8 cellular contexts compared by ENCODE assay signal in genomic region chr11:96207459-96208449, GRCh38.
DNase-seq lines count a peak whose midpoint lies in the region; ATAC-seq and TF ChIP-seq lines count a peak whose summit lies in the region.

No MANE protein-coding gene starts in this region.

- ATAC-seq in activated CD8-positive, alpha-beta memory T cell treated with anti-CD3 and anti-CD28 coated beads, Interleukin-2, amount 10 ng/mL, durations not matched to agents 7 days and 5 days, result peak; percentile 62

- no peaks in the 10 kb centered on the region for H3K36me3 ChIP-seq in thyroid gland
- H3K36me3 ChIP-seq in MG63, result no peaks in the 10 kb centered on the region

- H3K27ac ChIP-seq in thyroid gland, result peak overlapping the region in 2 of 3 donors; percentile 1 to 47

- H3K4me1 ChIP-seq in thyroid gland, result peaks cover 0 to 15% of the 10 kb centered on the region in 2 donors

- CTCF ChIA-PET in activated CD8-positive, alpha-beta memory T cell treated with anti-CD3 and anti-CD28 coated beads, Interleukin-2, amount 10 ng/mL, durations not matched to agents 7 days and 5 days (lab: Charles Lee), result interaction anchor here (1.4 kb wide), 1 partner anchor 21 kb away, joined by 3 read pairs; no protein-coding TSS in a partner anchor

- H3K9me3 ChIP-seq in thyroid gland, result no peaks in the 10 kb centered on the region
- H3K9me3 ChIP-seq in MG63, result no peaks in the 10 kb centered on the region

- no peaks in the 10 kb centered on the region for H3K27me3 Mint-ChIP-seq in activated CD8-positive, alpha-beta memory T cell treated with anti-CD3 and anti-CD28 coated beads, Interleukin-2, amount 10 ng/mL, durations not matched to agents 7 days and 5 days
- no peaks in the 10 kb centered on the region for H3K27me3 Mint-ChIP-seq in T-helper 1 cell treated with Interleukin-12 subunit alpha and Interleukin-12 subunit beta and Interleukin-4 antibody, amounts not matched to agents 30 μg/mL and 1 μg/mL, for 36 hours (ENCODE audit: low read depth)
- H3K27me3 Mint-ChIP-seq in immature natural killer cell (ENCODE audit: low read depth in 3 of 3), result peaks cover 0 to 1% (median 0%) of the 10 kb centered on the region in 3 donors

- intact Hi-C loops in thyroid gland (cut with DNase I), result no loop called here

- H3K27me3 ChIP-seq in thyroid gland (no peaks in the 10 kb centered on the region), MG63 (no peaks in the 10 kb centered on the region)

- H3K27ac Mint-ChIP-seq in activated CD8-positive, alpha-beta memory T cell treated with anti-CD3 and anti-CD28 coated beads, Interleukin-2, amount 10 ng/mL, durations not matched to agents 7 days and 5 days, result peak overlapping the region; percentile 94
- H3K27ac Mint-ChIP-seq in T-helper 1 cell treated with Interleukin-12 subunit alpha and Interleukin-12 subunit beta and Interleukin-4 antibody, amounts not matched to agents 30 μg/mL and 1 μg/mL, for 36 hours, result peak overlapping the region; percentile 85
- peak overlapping the region; percentile 46 to 97 (median 88) for H3K27ac Mint-ChIP-seq in immature natural killer cell

- H3K9me3 Mint-ChIP-seq in activated CD8-positive, alpha-beta memory T cell treated with anti-CD3 and anti-CD28 coated beads, Interleukin-2, amount 10 ng/mL, durations not matched to agents 7 days and 5 days (ENCODE audit: low read depth), result no peaks in the 10 kb centered on the region
- H3K9me3 Mint-ChIP-seq in T-helper 1 cell treated with Interleukin-12 subunit alpha and Interleukin-12 subunit beta and Interleukin-4 antibody, amounts not matched to agents 30 μg/mL and 1 μg/mL, for 36 hours, result no peaks in the 10 kb centered on the region
- no peaks in the 10 kb centered on the region for H3K9me3 Mint-ChIP-seq in immature natural killer cell

- TF ChIP-seq CTCF in thyroid gland (IDR thresholded peaks at IDR 0.05), result no peak

- no peak for DNase-seq in activated CD8-positive, alpha-beta memory T cell treated with anti-CD3 and anti-CD28 coated beads, Interleukin-2, amount 10 ng/mL, durations not matched to agents 7 days and 5 days
- no peak for DNase-seq in activated CD8-positive, alpha-beta memory T cell treated with anti-CD3 and anti-CD28 coated beads, Interleukin-2, amount 50 U/mL, for 4 hours
- DNase-seq in immature natural killer cell (peak in 2 of 3 donors; percentile 11 to 19), thyroid gland (no peak), 8988T (no peak), MG63 (no peak), iPS-NIHi7 (ENCODE audit: extremely low spot score) (no peak)

- H3K4me3 ChIP-seq in thyroid gland (replicated peaks in 1 of 3), result no peak overlapping the region
- H3K4me3 ChIP-seq in MG63, result no peak overlapping the region

- H3K4me1 Mint-ChIP-seq in activated CD8-positive, alpha-beta memory T cell treated with anti-CD3 and anti-CD28 coated beads, Interleukin-2, amount 10 ng/mL, durations not matched to agents 7 days and 5 days, result peaks cover 79% of the 10 kb centered on the region
- peaks cover 70% of the 10 kb centered on the region for H3K4me1 Mint-ChIP-seq in T-helper 1 cell treated with Interleukin-12 subunit alpha and Interleukin-12 subunit beta and Interleukin-4 antibody, amounts not matched to agents 30 μg/mL and 1 μg/mL, for 36 hours (ENCODE audit: low read depth)
- H3K4me1 Mint-ChIP-seq in immature natural killer cell, result peaks cover 73 to 86% of the 10 kb centered on the region in 2 donors

- peaks cover 2% of the 10 kb centered on the region for H3K36me3 Mint-ChIP-seq in activated CD8-positive, alpha-beta memory T cell treated with anti-CD3 and anti-CD28 coated beads, Interleukin-2, amount 10 ng/mL, durations not matched to agents 7 days and 5 days
- peaks cover 3% of the 10 kb centered on the region for H3K36me3 Mint-ChIP-seq in T-helper 1 cell treated with Interleukin-12 subunit alpha and Interleukin-12 subunit beta and Interleukin-4 antibody, amounts not matched to agents 30 μg/mL and 1 μg/mL, for 36 hours (ENCODE audit: low read depth)
- H3K36me3 Mint-ChIP-seq in immature natural killer cell, result peaks cover 0 to 8% (median 3%) of the 10 kb centered on the region in 3 donors

- TF ChIP-seq POLR2A in thyroid gland (IDR thresholded peaks at IDR 0.05), result no peak

- WGBS in thyroid gland, 2 donors, result 76 to 77% methylated on average over 5 of the region's 5 CpGs

- H3K4me3 Mint-ChIP-seq in activated CD8-positive, alpha-beta memory T cell treated with anti-CD3 and anti-CD28 coated beads, Interleukin-2, amount 10 ng/mL, durations not matched to agents 7 days and 5 days, result peak overlapping the region; percentile 46
- peak overlapping the region; percentile 47 for H3K4me3 Mint-ChIP-seq in T-helper 1 cell treated with Interleukin-12 subunit alpha and Interleukin-12 subunit beta and Interleukin-4 antibody, amounts not matched to agents 30 μg/mL and 1 μg/mL, for 36 hours
- H3K4me3 Mint-ChIP-seq in immature natural killer cell, result peak overlapping the region; percentile 39 to 74 (median 67)

Comparison
In these comparisons a context has a peak if more than half of its experiments do, and no peak if none do; other contexts are left out.
1. DNase-seq: peak in immature natural killer cell (2 of 3); none in activated CD8-positive, alpha-beta memory T cell treated with anti-CD3 and anti-CD28 coated beads, Interleukin-2, amount 10 ng/mL, durations not matched to agents 7 days and 5 days (single experiment), activated CD8-positive, alpha-beta memory T cell treated with anti-CD3 and anti-CD28 coated beads, Interleukin-2, amount 50 U/mL, for 4 hours (single experiment), thyroid gland (0 of 2), 8988T (single experiment), MG63 (single experiment) and iPS-NIHi7 (single experiment).
2. Peak in every context shown above with its lines, with median percentiles within 50 percentile points of each other: H3K27ac Mint-ChIP-seq and H3K4me3 Mint-ChIP-seq.